In genomic region chr1:22470227-22470626, GRCh38 we compare ENCODE assay signal across 22 cellular contexts. TPM values are rescaled to one million over a fixed set of nuclear protein-coding genes. Genes with fewer than 3 reads are reported as not detected.
DNase-seq lines count a peak whose midpoint lies in the region; ATAC-seq, FAIRE-seq and TF ChIP-seq lines count a peak whose summit lies in the region.
"Had no signal": no experiment of that assay in that cellular context is flagged by ENCODE, and none has a peak within 500 bp of the region (broad histone marks: within the 10 kb centered on the region; RNA-seq: fewer than 3 reads in every experiment).

No MANE protein-coding gene starts in this region.

- TF ChIP-seq CTCF in K562 (IDR thresholded peaks at IDR 0.05 in 2 of 3, conservative IDR thresholded peaks at IDR 0.05 in 1 of 3; ENCODE audit: insufficient read depth in 2 of 3, low read depth in 1 of 3, low read length in 3 of 3) (no peak), neural crest cell (conservative IDR thresholded peaks at IDR 0.05) (no peak), Calu3 (IDR thresholded peaks at IDR 0.05; ENCODE audit: unreplicated experiment) (no peak)

- 77% methylated on average over 4 of the region's 4 CpGs for WGBS in K562 (ENCODE audit: insufficient coverage, low coverage, missing lambda C conversion rate)

- H3K27me3 ChIP-seq in K562 (ENCODE audit: control insufficient read depth in 2 of 2, insufficient read depth in 2 of 2, low read length in 2 of 2): no peaks in the 10 kb centered on the region
- H3K27me3 ChIP-seq: SJSA1 had no signal

- in situ Hi-C loops in K562 (cut with MboI): no loop called here

- intact Hi-C loops in K562 (cut with micrococcal nuclease) (no loop called here), Calu3 (cut with micrococcal nuclease; ENCODE audit: unreplicated experiment) (no loop called here)

- H3K27me3 Mint-ChIP-seq in neural crest cell (ENCODE audit: low read depth) (no peaks in the 10 kb centered on the region), Calu3 (ENCODE audit: unreplicated experiment) (no peaks in the 10 kb centered on the region)

- no peak overlapping the region for H3K9ac ChIP-seq in K562 (ENCODE audit: insufficient read depth in 1 of 2, low read depth in 2 of 2, low read length in 2 of 2)

- FAIRE-seq in K562 (lab: Jason Lieb, UNC): no peak
- FAIRE-seq: GM12878 had no signal

- no peaks in the 10 kb centered on the region for H3K9me3 ChIP-seq in K562 (replicated peaks; ENCODE audit: control insufficient read depth, insufficient read depth, low read depth, low read length)
- H3K9me3 ChIP-seq: SJSA1 had no signal

- H3K4me3 Mint-ChIP-seq in neural crest cell: no peak overlapping the region
- H3K4me3 Mint-ChIP-seq in Calu3 (ENCODE audit: low read depth, unreplicated experiment): no peak overlapping the region
- H3K4me3 Mint-ChIP-seq: CD14-positive monocyte had no signal

- H3K36me3 ChIP-seq in K562 (ENCODE audit: control insufficient read depth, insufficient read depth, low read length): no peaks in the 10 kb centered on the region; the same call in 2 of the 3 replicates

- peaks cover 3% of the 10 kb centered on the region; the same call in 1 of the 2 replicates for H4K20me1 ChIP-seq in K562 (replicated peaks; ENCODE audit: control insufficient read depth, insufficient read depth, low read length)

- ATAC-seq in K562: no peak; the same call in 2 of the 3 replicates
- ATAC-seq: GM12878, HCT116, Panc1 had no signal

- DNase-seq in DMS 273 (lab: John Stamatoyannopoulos, UW; ENCODE audit: unreplicated experiment) (peak; percentile 24), DMS 273 treated with DMSO at 0.1 percent for 48 hours (lab: John Stamatoyannopoulos, UW) (no peak), NCI-H524 (lab: John Stamatoyannopoulos, UW) (peak; percentile 84 to 91), K562 (ENCODE audit: extremely low read depth in 1 of 4, low spot score in 3 of 4) (no peak), neural crest cell (ENCODE audit: low read depth, low spot score) (no peak), islet precursor cell (no peak), glomerular visceral epithelial cell (ENCODE audit: extremely low spot score) (no peak), Calu3 (no peak)
- DNase-seq: AML-193, DMS53, EL, GOT3, NCI-H1694, NCI-H2081 treated with DMSO at 0.1 percent for 48 hours, NCI-H2227 treated with DMSO at 0.1 percent for 48 hours, NCI-H510A treated with DMSO at 0.1 percent for 48 hours had no signal

- no peak for TF ChIP-seq RAD21 in K562 (CRISPR knock-in tag; conservative IDR thresholded peaks at IDR 0.05 in 1 of 2, IDR thresholded peaks at IDR 0.05 in 1 of 2)

- no peak overlapping the region for H3K27ac ChIP-seq in K562 (ENCODE audit: extremely low read depth, low read depth, low read length)
- H3K27ac ChIP-seq: 22Rv1, SJSA1 had no signal

- H3K4me1 Mint-ChIP-seq in neural crest cell: peaks cover 4% of the 10 kb centered on the region
- peaks cover 2% of the 10 kb centered on the region for H3K4me1 Mint-ChIP-seq in Calu3 (ENCODE audit: low read depth, unreplicated experiment)

- H3K4me2 ChIP-seq in K562 (ENCODE audit: insufficient read depth, low read length): no peak overlapping the region

- H3K4me1 ChIP-seq in K562 (replicated peaks in 1 of 2; ENCODE audit: control insufficient read depth in 2 of 2, insufficient read depth in 2 of 2, low read length in 2 of 2): peaks cover 7 to 14% of the 10 kb centered on the region in 2 experiments; a peak in 4 of 5 replicates
- H3K4me1 ChIP-seq: SJSA1 had no signal

- H3K9me1 ChIP-seq in K562 (ENCODE audit: control insufficient read depth, insufficient read depth, low read length): no peaks in the 10 kb centered on the region

- H3K4me3 ChIP-seq in K562: no peak overlapping the region
- H3K4me3 ChIP-seq: GM12878, SJSA1 had no signal

- no peaks in the 10 kb centered on the region for H3K9me3 Mint-ChIP-seq in neural crest cell
- H3K9me3 Mint-ChIP-seq in Calu3 (ENCODE audit: low read depth, unreplicated experiment): no peaks in the 10 kb centered on the region

- H3K79me2 ChIP-seq in K562 (ENCODE audit: control insufficient read depth, insufficient read depth, low read length): peaks cover 65% of the 10 kb centered on the region

- POLR2A ChIA-PET in K562 (lab: Yijun Ruan, JAX): no interaction called here

- no peak for TF ChIP-seq EP300 in K562 (IDR thresholded peaks at IDR 0.05; ENCODE audit: low read length)

- CTCF ChIA-PET in K562 (lab: Yijun Ruan, JAX; ENCODE audit: low intra/inter-chr PET ratio) (no interaction called here), Calu3 (lab: Charles Lee) (no interaction called here)

- H3K36me3 Mint-ChIP-seq in neural crest cell (ENCODE audit: low read depth) (no peaks in the 10 kb centered on the region), Calu3 (ENCODE audit: insufficient read depth, unreplicated experiment) (no peaks in the 10 kb centered on the region)

- H3K27ac Mint-ChIP-seq in neural crest cell (ENCODE audit: unreplicated experiment): peak overlapping the region; percentile 0
- H3K27ac Mint-ChIP-seq in Calu3 (ENCODE audit: unreplicated experiment): no peak overlapping the region
- H3K27ac Mint-ChIP-seq: CD14-positive monocyte had no signal

- no peak overlapping the region for H2AFZ ChIP-seq in K562 (ENCODE audit: low read depth, low read length)

- BruUV-seq in K562 (replicated peaks; lab: Mats Ljungman, UMichigan) (no TSS peak), Calu3 (replicated peaks; lab: Mats Ljungman, UMichigan) (no TSS peak)

- no peak for TF ChIP-seq POLR2A in K562 (conservative IDR thresholded peaks at IDR 0.05)

TF ChIP-seq in K562, 482 proteins besides CTCF, POLR2A, EP300 and RAD21:
- no peak for TF ChIP-seq ZNF282 (CRISPR knock-in tag; IDR thresholded peaks at IDR 0.05)
- TF ChIP-seq EGR1 (conservative IDR thresholded peaks at IDR 0.05): peak; percentile 53

RNA-seq across cellular contexts. Expression of gene ZBTB40, which starts 18.6 kb away (rescaled TPM):
- 58.0 and 66.5 TPM in 2 replicates for total RNA-seq in K562 (2011; cell fraction: chromatin; rRNA removed; ENCODE audit: low replicate concordance)
- 22.5 and 26.7 TPM in 2 replicates for total RNA-seq in K562 (2011; cell fraction: nucleolus; rRNA removed)
- total RNA-seq in K562 (2011; cell fraction: nucleoplasm; rRNA removed): 28.2 and 29.6 TPM in 2 replicates
- total RNA-seq in K562 (2014; rRNA removed) (16.3 and 18.7 TPM in 2 replicates), K562 (2014; rRNA removed; fragmentation: Illumina TruSeq; extraction: Trizol) (18.0 and 18.8 TPM in 2 replicates), K562 (2015; rRNA removed; fragmentation: Illumina TruSeq; extraction: Trizol) (21.9 and 22.3 TPM in 2 replicates), K562 (2021) (25.3 and 26.0 TPM in 2 replicates), neural crest cell (30.7 and 31.8 TPM in 2 replicates), Calu3 (2022) (17.8 and 18.7 TPM in 2 replicates)
- polyA plus RNA-seq in K562 (2011; rRNA removed) (11.1 and 12.3 TPM in 2 replicates), K562 (2014; fragmentation: Illumina TruSeq; extraction: Trizol) (20.1 and 22.9 TPM in 2 replicates), K562 (2014; fragmentation: Nextera tagmentation; extraction: Ambion mirVana) (1 to 10 TPM; 2.6 to 5.1 TPM), K562 (2014; rRNA removed) (21.2 and 21.8 TPM in 2 replicates)
- polyA plus RNA-seq in K562 (2011; cell fraction: cytosol; rRNA removed): 7.7 and 9.6 TPM in 2 replicates
- polyA plus RNA-seq in K562 (2011; cell fraction: nucleus; rRNA removed): 54.9 and 86.0 TPM in 2 replicates
- polyA plus RNA-seq in K562 (2012): 14.2 and 17.0 TPM in 2 replicates
- polyA minus RNA-seq in K562 (2011; rRNA and poly(A)+ RNA removed): 17.6 and 19.0 TPM in 2 replicates
- 8.6 and 10.1 TPM in 2 replicates for polyA minus RNA-seq in K562 (2011; cell fraction: cytosol; rRNA and poly(A)+ RNA removed)
- 18.2 and 27.2 TPM in 2 replicates for polyA minus RNA-seq in K562 (2011; cell fraction: nucleus; rRNA and poly(A)+ RNA removed)

Comparison
In these comparisons a context has a peak if more than half of its experiments do, and no peak if none do; other contexts are left out.
1. DNase-seq: peak in DMS 273 (single experiment) and NCI-H524 (2 of 2); none in DMS 273 treated with DMSO at 0.1 percent for 48 hours (single experiment), K562 (0 of 4), neural crest cell (single experiment), islet precursor cell (single experiment), glomerular visceral epithelial cell (single experiment) and Calu3 (single experiment).